ENCODE assay signal across 16 cellular contexts in the genomic region with DNA sequence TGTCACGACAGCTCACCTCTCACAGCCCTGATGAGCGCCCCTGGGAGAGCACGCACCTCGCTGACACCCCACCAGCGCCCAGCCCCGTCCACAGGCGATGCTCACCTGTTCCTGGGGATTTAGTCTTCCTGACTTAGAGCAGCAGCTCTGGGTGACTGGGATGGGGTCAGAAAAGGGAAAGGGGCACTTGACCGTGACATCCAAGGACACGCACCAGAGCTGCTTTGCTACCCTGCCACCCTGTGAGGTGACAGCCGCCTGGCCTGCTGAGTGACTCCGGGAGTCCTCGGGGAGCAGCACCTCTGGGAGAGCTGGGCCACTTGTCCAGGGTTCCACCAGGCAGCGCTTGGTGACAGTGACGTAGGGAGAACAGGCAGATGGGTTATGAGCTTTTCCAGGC.
DNase-seq lines count a peak whose midpoint lies in the region; ATAC-seq and TF ChIP-seq lines count a peak whose summit lies in the region.
"Had no signal": no experiment of that assay in that cellular context is flagged by ENCODE, and none has a peak within 500 bp of the region (broad histone marks: within the 10 kb centered on the region; RNA-seq: fewer than 3 reads in every experiment).

No MANE protein-coding gene starts in this region.

- TF ChIP-seq CTCF in Caco-2 (IDR thresholded peaks at IDR 0.05; ENCODE audit: insufficient read depth in 1 of 2, low read depth in 1 of 2, low read length in 1 of 2, severe bottlenecking in 1 of 2, unreplicated experiment in 1 of 2) (no peak), PC-9 (conservative IDR thresholded peaks at IDR 0.05) (no peak), sigmoid colon (IDR thresholded peaks at IDR 0.05) (no peak), GM13976 (IDR thresholded peaks at IDR 0.05; ENCODE audit: borderline replicate concordance, control extremely low read depth, extremely low read depth, insufficient read depth, missing control alignments) (no peak)

- TF ChIP-seq EP300 in sigmoid colon (IDR thresholded peaks at IDR 0.05), result no peak

- no peak overlapping the region for H3K4me2 ChIP-seq in PC-9
- H3K4me2 ChIP-seq: neural progenitor cell had no signal

- peaks cover 4% of the 10 kb centered on the region for H3K36me3 Mint-ChIP-seq in Caco-2 (ENCODE audit: insufficient read depth, unreplicated experiment)
- H3K36me3 Mint-ChIP-seq: activated naive CD8-positive, alpha-beta T cell treated with anti-CD3 and anti-CD28 coated beads, Interleukin-2, amount 10 ng/mL, durations not matched to agents 7 days and 5 days; neural progenitor cell had no signal

- no peak overlapping the region for H2AFZ ChIP-seq in PC-9
- H2AFZ ChIP-seq: neural progenitor cell had no signal

- peaks cover 13% of the 10 kb centered on the region for H3F3A ChIP-seq in PC-9 (ENCODE audit: insufficient read depth, low read depth)

- intact Hi-C loops in Caco-2 (cut with micrococcal nuclease; ENCODE audit: unreplicated experiment) (no loop called here), PC-9 (cut with micrococcal nuclease; ENCODE audit: unreplicated experiment) (no loop called here), left cardiac atrium (cut with DNase I) (no loop called here), sigmoid colon (cut with DNase I) (no loop called here)

- no peak overlapping the region for H3K4me3 Mint-ChIP-seq in Caco-2 (ENCODE audit: unreplicated experiment)
- H3K4me3 Mint-ChIP-seq: activated naive CD8-positive, alpha-beta T cell treated with anti-CD3 and anti-CD28 coated beads, Interleukin-2, amount 10 ng/mL, durations not matched to agents 7 days and 5 days; neural progenitor cell had no signal

- DNase-seq in Caco-2, result no peak
- peak in 1 of 2 experiments; percentile 13 for DNase-seq in PC-9
- DNase-seq in left cardiac atrium, result peak; percentile 72
- no peak for DNase-seq in sigmoid colon
- DNase-seq in GM13976 (ENCODE audit: low spot score), result no peak
- no peak for DNase-seq in SIG-M5 treated with dmso at 0.1 percent for 504 hours (lab: John Stamatoyannopoulos, UW; ENCODE audit: unreplicated experiment)
- DNase-seq: activated CD4-positive, alpha-beta T cell treated with anti-CD3 and anti-CD28 coated beads, Interleukin-2, amount 50 U/mL, for 1 hour; activated naive CD8-positive, alpha-beta T cell treated with anti-CD3 and anti-CD28 coated beads, Interleukin-2, amount 10 ng/mL, durations not matched to agents 7 days and 5 days; activated T-cell treated with anti-CD3 and anti-CD28 coated beads for 4 hours; foreskin keratinocyte; GOT3; midbrain; NCI-H1417 treated with DMSO at 0.1 percent for 48 hours; SJCRH30 had no signal

- CTCF ChIA-PET in Caco-2 (lab: Charles Lee) (interaction anchor here (0.8 to 1.7 kb wide), 2 partner anchors 8 to 97 kb away, joined by 3 to 6 read pairs; no protein-coding TSS in a partner anchor), PC-9 (lab: Charles Lee) (interaction anchor here (1.8 kb wide), 1 partner anchor 54 kb away, joined by 4 read pairs; no protein-coding TSS in a partner anchor)

- peaks cover 7% of the 10 kb centered on the region for H3K4me1 Mint-ChIP-seq in Caco-2 (ENCODE audit: low read depth, unreplicated experiment)

- POLR2A ChIA-PET in Caco-2 (lab: Charles Lee), result interaction anchor here (1.0 kb wide), 1 partner anchor 10 kb away, joined by 3 read pairs; no protein-coding TSS in a partner anchor
- POLR2A ChIA-PET in PC-9 (lab: Charles Lee; ENCODE audit: unreplicated experiment), result no interaction called here

- H3K27me3 ChIP-seq in Caco-2 (replicated peaks; ENCODE audit: control insufficient read depth, insufficient read depth, low read length) (no peaks in the 10 kb centered on the region), PC-9 (ENCODE audit: insufficient read depth, low read depth) (no peaks in the 10 kb centered on the region), sigmoid colon (no peaks in the 10 kb centered on the region)
- H3K27me3 ChIP-seq: foreskin keratinocyte, neural progenitor cell, SJCRH30 had no signal

- ATAC-seq in left cardiac atrium (peak; percentile 14 to 23), HG02852 (IDR thresholded peaks at IDR 0.05; ENCODE audit: unreplicated experiment) (no peak)

- H3K27ac ChIP-seq in PC-9 (peak overlapping the region; percentile 52; the same call in 1 of the 2 replicates), sigmoid colon (peak overlapping the region; percentile 47 to 71 (median 63))
- H3K27ac ChIP-seq: foreskin keratinocyte, neural progenitor cell had no signal

- H3K9me3 Mint-ChIP-seq in Caco-2 (ENCODE audit: unreplicated experiment), result no peaks in the 10 kb centered on the region
- H3K9me3 Mint-ChIP-seq: activated naive CD8-positive, alpha-beta T cell treated with anti-CD3 and anti-CD28 coated beads, Interleukin-2, amount 10 ng/mL, durations not matched to agents 7 days and 5 days; neural progenitor cell had no signal

- 94 to 96% methylated on average over 14 of the region's 14 CpGs for WGBS in sigmoid colon, 2 donors

- peak overlapping the region; percentile 69 for H3K27ac Mint-ChIP-seq in Caco-2 (ENCODE audit: unreplicated experiment)
- H3K27ac Mint-ChIP-seq: activated naive CD8-positive, alpha-beta T cell treated with anti-CD3 and anti-CD28 coated beads, Interleukin-2, amount 10 ng/mL, durations not matched to agents 7 days and 5 days; neural progenitor cell had no signal

- BruUV-seq in Caco-2 (replicated peaks; lab: Mats Ljungman, UMichigan), result no TSS peak
- no TSS peak for BruUV-seq in PC-9 (replicated peaks; lab: Mats Ljungman, UMichigan)

- no peaks in the 10 kb centered on the region for H3K27me3 Mint-ChIP-seq in Caco-2 (ENCODE audit: insufficient read depth, unreplicated experiment)
- H3K27me3 Mint-ChIP-seq: activated naive CD8-positive, alpha-beta T cell treated with anti-CD3 and anti-CD28 coated beads, Interleukin-2, amount 10 ng/mL, durations not matched to agents 7 days and 5 days had no signal

- H4K20me1 ChIP-seq in PC-9 (ENCODE audit: insufficient read depth), result no peaks in the 10 kb centered on the region

- no peak for TF ChIP-seq POLR2A in sigmoid colon (IDR thresholded peaks at IDR 0.05)

- in situ Hi-C loops in GM13976 (cut with MboI; ENCODE audit: low sequenced_read_pairs, unreplicated experiment), result no loop called here

- H3K36me3 ChIP-seq in Caco-2 (ENCODE audit: control insufficient read depth, insufficient read depth, low read length) (no peaks in the 10 kb centered on the region), PC-9 (ENCODE audit: low read depth) (no peaks in the 10 kb centered on the region), sigmoid colon (no peaks in the 10 kb centered on the region)
- H3K36me3 ChIP-seq: neural progenitor cell, SJCRH30 had no signal

- H3K4me3 ChIP-seq in Caco-2 (ENCODE audit: low read depth, low read length) (no peak overlapping the region), PC-9 (no peak overlapping the region), sigmoid colon (no peak overlapping the region)
- H3K4me3 ChIP-seq: neural progenitor cell had no signal

- no peaks in the 10 kb centered on the region for H3K79me2 ChIP-seq in PC-9 (ENCODE audit: low read depth)

- H3K4me1 ChIP-seq in Caco-2, result peaks cover 18% of the 10 kb centered on the region
- H3K4me1 ChIP-seq in PC-9 (replicated peaks; ENCODE audit: insufficient read depth), result peaks cover 26% of the 10 kb centered on the region
- H3K4me1 ChIP-seq in sigmoid colon, result peaks cover 0 to 27% (median 22%) of the 10 kb centered on the region in 4 donors
- H3K4me1 ChIP-seq: foreskin keratinocyte had no signal

- H3K9me3 ChIP-seq in Caco-2 (no peaks in the 10 kb centered on the region), PC-9 (ENCODE audit: insufficient read depth, low read depth) (no peaks in the 10 kb centered on the region), sigmoid colon (no peaks in the 10 kb centered on the region)
- H3K9me3 ChIP-seq: SJCRH30 had no signal

- no peaks in the 10 kb centered on the region for H3K9me2 ChIP-seq in PC-9 (ENCODE audit: insufficient read depth)
